ENCODE assay signal across 8 cellular contexts in genomic region chr2:55923091-55923977, GRCh38. TPM values are rescaled to one million over a fixed set of nuclear protein-coding genes. Genes with fewer than 3 reads are reported as not detected.
DNase-seq lines count a peak whose midpoint lies in the region; ATAC-seq and TF ChIP-seq lines count a peak whose summit lies in the region.

Gene EFEMP1, minus strand, starts transcription at chr2:55923782. Its CDS starts 1,342 bp downstream, at chr2:55922440.

- H3K27me3 ChIP-seq in Peyer's patch (peaks cover 0 to 7% of the 10 kb centered on the region in 2 donors), esophagus squamous epithelium (peaks cover 0 to 45% (median 0%) of the 10 kb centered on the region in 4 donors), muscle layer of colon (ENCODE audit: control insufficient read depth in 1 of 2, insufficient read depth in 2 of 2, low read length in 2 of 2) (peaks cover 6 to 11% of the 10 kb centered on the region in 2 donors)

- 5 to 7% methylated on average over 9 to 17 of the region's 69 CpGs for WGBS in esophagus squamous epithelium, 2 donors

- peak within 1 kb of the TSS in 3 of 4 donors; percentile 42 to 60 (median 48) for H3K27ac ChIP-seq in Peyer's patch
- H3K27ac ChIP-seq in esophagus squamous epithelium: peak within 1 kb of the TSS; percentile 47 to 81 (median 54)
- H3K27ac ChIP-seq in muscle layer of colon (ENCODE audit: low read depth, low read length): no peak within 1 kb of the TSS

- no peak for TF ChIP-seq CTCF in Peyer's patch (IDR thresholded peaks at IDR 0.05)
- peak in 1 of 6 experiments; percentile 6 for TF ChIP-seq CTCF in esophagus squamous epithelium (IDR thresholded peaks at IDR 0.05)

- DNase-seq in Peyer's patch (peak in 2 of 3 donors; percentile 52 to 56), esophagus squamous epithelium (lab: John Stamatoyannopoulos, UW) (no peak)
- no peak for DNase-seq in stimulated activated CD8-positive, alpha-beta memory T cell treated with anti-CD3 and anti-CD28 coated beads, Interleukin-4, amount 100 ng/mL, for 48 hours

- no peak within 1 kb of the TSS for H3K9ac ChIP-seq in muscle layer of colon (ENCODE audit: low read length)

- TF ChIP-seq POLR2A in GM18505 (IDR thresholded peaks at IDR 0.05; ENCODE audit: borderline replicate concordance, extremely low read depth, insufficient read depth, insufficient read length) (no peak), Peyer's patch (IDR thresholded peaks at IDR 0.05) (no peak), esophagus squamous epithelium (IDR thresholded peaks at IDR 0.05) (peak in 1 of 4 donors; percentile 18)

- H3K4me1 ChIP-seq in Peyer's patch: no peaks in the 10 kb centered on the region
- peaks cover 0 to 26% (median 9%) of the 10 kb centered on the region in 3 donors for H3K4me1 ChIP-seq in esophagus squamous epithelium
- H3K4me1 ChIP-seq in muscle layer of colon (ENCODE audit: insufficient read depth, low read length): peaks cover 4% of the 10 kb centered on the region

- H3K4me3 ChIP-seq in Peyer's patch: peak within 1 kb of the TSS; percentile 23 to 55 (median 41)
- H3K4me3 ChIP-seq in esophagus squamous epithelium: peak within 1 kb of the TSS; percentile 48 to 79 (median 58)
- peak within 1 kb of the TSS; percentile 63 to 67 for H3K4me3 ChIP-seq in muscle layer of colon (ENCODE audit: low read depth in 1 of 2, low read length in 2 of 2)

- intact Hi-C loops in esophagus squamous epithelium (cut with DNase I): no loop called here

- ATAC-seq in GM18505 (IDR thresholded peaks at IDR 0.05; ENCODE audit: unreplicated experiment) (peak; percentile 50), HG02943 (IDR thresholded peaks at IDR 0.05; ENCODE audit: low read depth, unreplicated experiment) (peak; percentile 69), GM21529 (IDR thresholded peaks at IDR 0.05; ENCODE audit: unreplicated experiment) (no peak), HG02970 (IDR thresholded peaks at IDR 0.05; ENCODE audit: low FRiP score, unreplicated experiment) (no peak)

- no peaks in the 10 kb centered on the region for H3K36me3 ChIP-seq in Peyer's patch
- no peaks in the 10 kb centered on the region for H3K36me3 ChIP-seq in esophagus squamous epithelium
- H3K36me3 ChIP-seq in muscle layer of colon (ENCODE audit: insufficient read depth, low read length): no peaks in the 10 kb centered on the region

- H3K9me3 ChIP-seq in Peyer's patch: no peaks in the 10 kb centered on the region
- no peaks in the 10 kb centered on the region for H3K9me3 ChIP-seq in esophagus squamous epithelium
- no peaks in the 10 kb centered on the region for H3K9me3 ChIP-seq in muscle layer of colon (ENCODE audit: low read length)

RNA-seq across cellular contexts. Expression of gene EFEMP1, which starts in this region (rescaled TPM):
- total RNA-seq in Peyer's patch (10 to 100 TPM; 16.3 to 44.4 (median 26.6) TPM), esophagus squamous epithelium (10 to 100 TPM; 11.2 to 68.3 (median 41.8) TPM)

Comparison
In these comparisons a context has a peak if more than half of its experiments do, and no peak if none do; other contexts are left out.
1. ATAC-seq: peak in GM18505 (single experiment) and HG02943 (single experiment); none in GM21529 (single experiment) and HG02970 (single experiment).
2. DNase-seq: peak in Peyer's patch (2 of 3); none in esophagus squamous epithelium (single experiment) and stimulated activated CD8-positive, alpha-beta memory T cell treated with anti-CD3 and anti-CD28 coated beads, Interleukin-4, amount 100 ng/mL, for 48 hours (single experiment).
3. Peak in every context shown above with its lines, with median percentiles within 50 percentile points of each other: H3K4me3 ChIP-seq.